ENCODE assay signal across 2 cellular contexts in the genomic region with DNA sequence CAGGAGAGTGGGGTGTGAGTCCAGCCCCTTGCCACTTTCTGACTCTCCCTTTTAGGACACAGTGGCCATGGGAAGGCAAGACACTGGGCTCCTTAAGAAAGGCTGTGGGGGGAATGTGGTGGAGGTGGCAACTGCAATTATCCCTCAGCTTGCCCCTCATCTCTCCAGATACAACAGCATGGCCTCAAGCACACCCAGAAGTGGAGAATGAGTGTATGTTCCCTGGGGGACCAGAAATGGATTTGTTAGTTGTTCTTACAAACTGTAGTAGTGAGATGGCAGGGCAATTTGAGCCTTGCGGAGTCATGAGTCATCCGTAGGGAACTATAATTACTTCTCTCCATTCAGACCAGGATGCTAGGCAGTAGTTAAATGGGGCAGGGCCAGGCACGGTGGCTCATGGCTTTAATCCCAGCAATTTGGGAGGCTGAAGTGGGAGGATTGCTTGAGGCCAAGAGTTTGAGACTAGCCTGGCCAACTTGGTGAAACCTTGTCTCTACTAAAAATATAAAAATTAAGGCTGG.
A peak's percentile ranks its signal among the peaks of the same experiment; 100 is the strongest.
TF ChIP-seq lines count a peak whose summit lies in the region.

No MANE protein-coding gene starts in this region.

TF ChIP-seq in HepG2, 621 proteins besides CTCF, POLR2A, EP300 and RAD21:
- TF ChIP-seq FOSL2 (CRISPR knock-in tag; IDR thresholded peaks at IDR 0.05) (0 out of 2 replicates have a peak, but pooled peaks have one; percentile 40), ZNF644 (CRISPR knock-in tag; IDR thresholded peaks at IDR 0.05; ENCODE audit: low read depth) (no peak)

TF ChIP-seq in endothelial cell of umbilical vein, 7 proteins besides CTCF, POLR2A, EP300 and RAD21:
- TF ChIP-seq POLR2AphosphoS5 (IDR thresholded peaks at IDR 0.05; ENCODE audit: insufficient read depth, low read depth, low read length) (no peak), FOS (IDR thresholded peaks at IDR 0.05; ENCODE audit: borderline replicate concordance, insufficient read depth, low read length) (no peak), GATA2 (IDR thresholded peaks at IDR 0.05; ENCODE audit: insufficient read depth, insufficient read length, low read depth, low read length) (no peak), JUN (IDR thresholded peaks at IDR 0.05; ENCODE audit: borderline replicate concordance, insufficient read depth, insufficient read length, low read depth) (no peak), EZH2 (IDR thresholded peaks at IDR 0.05; ENCODE audit: borderline replicate concordance, low read depth, low read length, severe bottlenecking) (no peak), MYC (IDR thresholded peaks at IDR 0.05; ENCODE audit: low read depth, low read length) (no peak)
- TF ChIP-seq, protein P1, sequence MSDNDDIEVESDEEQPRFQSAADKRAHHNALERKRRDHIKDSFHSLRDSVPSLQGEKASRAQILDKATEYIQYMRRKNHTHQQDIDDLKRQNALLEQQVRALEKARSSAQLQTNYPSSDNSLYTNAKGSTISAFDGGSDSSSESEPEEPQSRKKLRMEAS (IDR thresholded peaks at IDR 0.05; ENCODE audit: insufficient read depth, insufficient read length): no peak
